ENCODE assay signal across 20 cellular contexts in genomic region chr17:42096360-42097111, GRCh38. TPM values are rescaled to one million over a fixed set of nuclear protein-coding genes. Genes with fewer than 3 reads are reported as not detected.
DNase-seq lines count a peak whose midpoint lies in the region; ATAC-seq, FAIRE-seq and TF ChIP-seq lines count a peak whose summit lies in the region.
"Had no signal": no experiment of that assay in that cellular context is flagged by ENCODE, and none has a peak within 500 bp of the region (broad histone marks: within the 10 kb centered on the region; RNA-seq: fewer than 3 reads in every experiment).

No MANE protein-coding gene starts in this region.

- TF ChIP-seq RAD21 in HepG2 (CRISPR knock-in tag; IDR thresholded peaks at IDR 0.05): no peak

- H3K27me3 ChIP-seq in WERI-Rb-1 (ENCODE audit: insufficient read depth, low read depth, severe bottlenecking): peaks cover 4% of the 10 kb centered on the region
- H3K27me3 ChIP-seq in HepG2 (ENCODE audit: control insufficient read depth in 1 of 2, insufficient read depth in 2 of 2, low read length in 2 of 2): peaks cover 6 to 48% of the 10 kb centered on the region in 2 experiments; a peak in 4 of 5 replicates
- peaks cover 20% of the 10 kb centered on the region for H3K27me3 ChIP-seq in H7 (ENCODE audit: control insufficient read depth, insufficient read depth, low read length)
- H3K27me3 ChIP-seq: MG63 had no signal

- no TSS peak for BruUV-seq in HepG2 (replicated peaks; lab: Mats Ljungman, UMichigan)

- POLR2A ChIA-PET in HEK293 (lab: Yijun Ruan, JAX): interaction anchor here (0.6 to 1.0 kb wide), 3 partner anchors 69 to 405 kb away, joined by 3 to 8 read pairs (median 5); no protein-coding TSS in a partner anchor
- POLR2A ChIA-PET in HepG2 (lab: Yijun Ruan, JAX): interaction anchor here (1.3 to 2.2 kb wide), 3 partner anchors 16 to 137 kb away, joined by 3 to 7 read pairs (median 4); partner anchors contain the start of gene DHX58

- H3K4me2 ChIP-seq in HepG2 (ENCODE audit: low read depth, low read length): peak overlapping the region; percentile 65

- H3K79me2 ChIP-seq in HepG2 (ENCODE audit: insufficient read depth, low read length): no peaks in the 10 kb centered on the region

- intact Hi-C loops in HepG2 (cut with micrococcal nuclease; ENCODE audit: unreplicated experiment): no loop called here

- no peaks in the 10 kb centered on the region for H4K20me1 ChIP-seq in HepG2 (ENCODE audit: insufficient read depth, low read length)

- H3K27ac ChIP-seq in HEK293 (ENCODE audit: extremely low read depth, low read depth, low read length): no peak overlapping the region
- H3K27ac ChIP-seq in WERI-Rb-1: no peak overlapping the region
- H3K27ac ChIP-seq in HepG2 (ENCODE audit: extremely low read length, insufficient read depth, low read length): no peak overlapping the region
- H3K27ac ChIP-seq: RWPE1 had no signal

- H3K9ac ChIP-seq in HepG2 (ENCODE audit: insufficient read depth, low read depth, low read length): no peak overlapping the region

- ATAC-seq in HepG2 (peak; percentile 12; the same call in 2 of the 3 replicates), HG02938 (IDR thresholded peaks at IDR 0.05; ENCODE audit: unreplicated experiment) (no peak)
- ATAC-seq: GM12878 had no signal

- DNase-seq in WERI-Rb-1 (no peak), HepG2 (ENCODE audit: low spot score) (no peak), NAMALWA (ENCODE audit: low spot score) (no peak), NCI-H446 (lab: John Stamatoyannopoulos, UW) (no peak), H7 (no peak)
- DNase-seq: Calu3; CD4-positive, alpha-beta memory T cell; DMS53; H9; MG63; NCI-H1105; NCI-H1694 treated with DMSO at 0.1 percent for 48 hours; NCI-H2107; NCI-H345; T-helper 2 cell had no signal

- no peaks in the 10 kb centered on the region for H3K9me3 ChIP-seq in HEK293 (ENCODE audit: control insufficient read depth, insufficient read depth, low read depth, low read length)
- H3K9me3 ChIP-seq in WERI-Rb-1 (ENCODE audit: severe bottlenecking): no peaks in the 10 kb centered on the region
- H3K9me3 ChIP-seq in HepG2 (ENCODE audit: low read length): no peaks in the 10 kb centered on the region
- H3K9me3 ChIP-seq: MG63 had no signal

- H3K4me1 ChIP-seq in HEK293 (ENCODE audit: control insufficient read depth, insufficient read depth, low read length) (no peaks in the 10 kb centered on the region; the same call in 1 of the 2 replicates), HepG2 (ENCODE audit: insufficient read depth, low read length) (peaks cover 71% of the 10 kb centered on the region)

- no peak for TF ChIP-seq POLR2A in HepG2 (IDR thresholded peaks at IDR 0.05; ENCODE audit: insufficient read depth in 1 of 2, low read depth in 2 of 2, low read length in 2 of 2)

- no peak for FAIRE-seq in HepG2 (lab: Jason Lieb, UNC)
- FAIRE-seq: GM12878, GM18507 had no signal

- no peak overlapping the region for H2AFZ ChIP-seq in HepG2 (ENCODE audit: low read length)

- TF ChIP-seq EP300 in HepG2 (IDR thresholded peaks at IDR 0.05; ENCODE audit: low read depth in 2 of 2, low read length in 2 of 2): no peak
- no peak for TF ChIP-seq EP300 in HepG2 (CRISPR knock-in tag; IDR thresholded peaks at IDR 0.05; ENCODE audit: borderline replicate concordance)

- WGBS in HepG2 (ENCODE audit: low lambda C conversion rate): 8% methylated on average over 8 of the region's 8 CpGs

- TF ChIP-seq CTCF in HEK293 (tag by site-specific recombination; IDR thresholded peaks at IDR 0.05) (no peak), WERI-Rb-1 (IDR thresholded peaks at IDR 0.05; ENCODE audit: low read depth, low read length) (peak; percentile 24; the same call in 1 of the 2 replicates), HepG2 (CRISPR knock-in tag; IDR thresholded peaks at IDR 0.05) (peak; percentile 25; the same call in 1 of the 2 replicates)

- H3K4me3 ChIP-seq in HEK293 (ENCODE audit: low read depth, low read length) (no peak overlapping the region), WERI-Rb-1 (ENCODE audit: low read depth, low read length) (no peak overlapping the region), HepG2 (replicated peaks in 1 of 3; ENCODE audit: insufficient read depth in 1 of 3, low read depth in 2 of 3, low read length in 3 of 3) (no peak overlapping the region; a peak in 1 of 6 replicates), H7 (ENCODE audit: insufficient read depth, low read depth, low read length) (no peak overlapping the region)
- H3K4me3 ChIP-seq: GM12878, MG63 had no signal

- in situ Hi-C loops in HepG2 (cut with HindIII; ENCODE audit: extremely low pct_ligation_motif_present, low pct_unique_long_range_greater_than_20kb): no loop called here

- CTCF ChIA-PET in HEK293 (lab: Yijun Ruan, JAX): interaction anchor here (0.6 to 12.3 kb wide), 8 partner anchors 30 to 132 kb away, joined by 4 to 132 read pairs (median 6); partner anchors contain the start of gene NKIRAS2
- CTCF ChIA-PET in HepG2 (lab: Yijun Ruan, JAX; ENCODE audit: low intra/inter-chr PET ratio, low total read pairs): no interaction called here

- H3K36me3 ChIP-seq in HEK293 (ENCODE audit: control insufficient read depth in 2 of 2, insufficient read depth in 1 of 2, low read length in 2 of 2) (no peaks in the 10 kb centered on the region), WERI-Rb-1 (no peaks in the 10 kb centered on the region), HepG2 (replicated peaks in 1 of 2; ENCODE audit: control insufficient read depth in 1 of 2, insufficient read depth in 2 of 2, low read length in 2 of 2) (no peaks in the 10 kb centered on the region), H7 (replicated peaks; ENCODE audit: control insufficient read depth, insufficient read depth, low read length) (no peaks in the 10 kb centered on the region)
- H3K36me3 ChIP-seq: MG63 had no signal

RNA-seq across cellular contexts. Expression of gene ZNF385C, which starts 1.7 kb away (rescaled TPM):
- total RNA-seq in HepG2 (2016; rRNA removed; fragmentation: Illumina TruSeq; extraction: Trizol): 2.3 TPM in 2 replicates
- 0.40 and 0.71 TPM in 2 replicates for total RNA-seq in HepG2 (2016; cell fraction: cytosol; rRNA removed; fragmentation: Illumina TruSeq; extraction: Trizol; ENCODE audit: low read depth)
- total RNA-seq in HepG2 (2016; cell fraction: insoluble cytoplasmic fraction; rRNA removed; fragmentation: Illumina TruSeq; extraction: Trizol): 1.8 and 2.2 TPM in 2 replicates
- total RNA-seq in HepG2 (2016; cell fraction: membrane; rRNA removed; fragmentation: Illumina TruSeq; extraction: Trizol): 1.9 and 2.0 TPM in 2 replicates
- 0.97 and 1.3 TPM in 2 replicates for total RNA-seq in HepG2 (2016; cell fraction: nucleus; rRNA removed; fragmentation: Illumina TruSeq; extraction: Trizol)
- polyA plus RNA-seq in HepG2 (2011; rRNA removed): 5.8 and 6.1 TPM in 2 replicates
- polyA plus RNA-seq in HepG2 (2011; cell fraction: cytosol; rRNA removed): 5.6 and 6.2 TPM in 2 replicates
- 5.3 and 5.6 TPM in 2 replicates for polyA plus RNA-seq in HepG2 (2011; cell fraction: nucleus; rRNA removed)
- polyA plus RNA-seq in HepG2 (2012): 1.7 and 2.5 TPM in 2 replicates
- 1.2 and 1.3 TPM in 2 replicates for polyA plus RNA-seq in HepG2 (2016; cell fraction: cytosol; fragmentation: Illumina TruSeq; extraction: Trizol; ENCODE audit: low read depth)
- 5.4 TPM in 2 replicates for polyA plus RNA-seq in HepG2 (2016; cell fraction: insoluble cytoplasmic fraction; fragmentation: Illumina TruSeq; extraction: Trizol; ENCODE audit: low read depth)
- polyA plus RNA-seq in HepG2 (2016; cell fraction: membrane; fragmentation: Illumina TruSeq; extraction: Trizol; ENCODE audit: low read depth): 3.7 and 3.8 TPM in 2 replicates
- 4.1 and 4.5 TPM in 2 replicates for polyA plus RNA-seq in HepG2 (2016; cell fraction: nucleus; fragmentation: Illumina TruSeq; extraction: Trizol; ENCODE audit: insufficient read depth, low read depth)
- 0.35 and 3.6 TPM in 2 replicates for polyA minus RNA-seq in HepG2 (2011; rRNA and poly(A)+ RNA removed; ENCODE audit: low replicate concordance)
- 1.4 and 2.5 TPM in 2 replicates for polyA minus RNA-seq in HepG2 (2011; cell fraction: cytosol; rRNA and poly(A)+ RNA removed)
- polyA minus RNA-seq in HepG2 (2011; cell fraction: nucleus; rRNA and poly(A)+ RNA removed): 0.52 and 0.99 TPM in 2 replicates
- total RNA-seq in H7 (2014; rRNA removed; shearing (Covaris generic)): 2.7 and 3.8 TPM in 2 replicates
- total RNA-seq: GM12878 had no signal
- polyA plus RNA-seq: CD4-positive, alpha-beta memory T cell had no signal

RNA-seq across cellular contexts. Expression of gene DHX58, which starts 16.0 kb away (rescaled TPM):
- 3.9 and 6.7 TPM in 2 replicates for total RNA-seq in HepG2 (2016; rRNA removed; fragmentation: Illumina TruSeq; extraction: Trizol)
- 1.6 TPM in 2 replicates for total RNA-seq in HepG2 (2016; cell fraction: cytosol; rRNA removed; fragmentation: Illumina TruSeq; extraction: Trizol; ENCODE audit: low read depth)
- total RNA-seq in HepG2 (2016; cell fraction: insoluble cytoplasmic fraction; rRNA removed; fragmentation: Illumina TruSeq; extraction: Trizol): 4.7 and 7.5 TPM in 2 replicates
- total RNA-seq in HepG2 (2016; cell fraction: membrane; rRNA removed; fragmentation: Illumina TruSeq; extraction: Trizol): 2.1 and 3.5 TPM in 2 replicates
- 6.4 and 10.0 TPM in 2 replicates for total RNA-seq in HepG2 (2016; cell fraction: nucleus; rRNA removed; fragmentation: Illumina TruSeq; extraction: Trizol)
- 7.8 and 13.5 TPM in 2 replicates for polyA plus RNA-seq in HepG2 (2011; rRNA removed)
- 5.7 TPM in 2 replicates for polyA plus RNA-seq in HepG2 (2011; cell fraction: cytosol; rRNA removed)
- 29.5 and 34.5 TPM in 2 replicates for polyA plus RNA-seq in HepG2 (2011; cell fraction: nucleus; rRNA removed)
- polyA plus RNA-seq in HepG2 (2012): 4.3 and 5.5 TPM in 2 replicates
- polyA plus RNA-seq in HepG2 (2016; cell fraction: cytosol; fragmentation: Illumina TruSeq; extraction: Trizol; ENCODE audit: low read depth): 0.87 and 1.1 TPM in 2 replicates
- 3.0 and 5.2 TPM in 2 replicates for polyA plus RNA-seq in HepG2 (2016; cell fraction: insoluble cytoplasmic fraction; fragmentation: Illumina TruSeq; extraction: Trizol; ENCODE audit: low read depth)
- 1.7 and 1.9 TPM in 2 replicates for polyA plus RNA-seq in HepG2 (2016; cell fraction: membrane; fragmentation: Illumina TruSeq; extraction: Trizol; ENCODE audit: low read depth)
- 16.3 and 17.6 TPM in 2 replicates for polyA plus RNA-seq in HepG2 (2016; cell fraction: nucleus; fragmentation: Illumina TruSeq; extraction: Trizol; ENCODE audit: insufficient read depth, low read depth)
- polyA minus RNA-seq in HepG2 (2011; rRNA and poly(A)+ RNA removed; ENCODE audit: low replicate concordance): 0.58 and 15.8 TPM in 2 replicates
- 1.7 and 2.0 TPM in 2 replicates for polyA minus RNA-seq in HepG2 (2011; cell fraction: cytosol; rRNA and poly(A)+ RNA removed)
- 6.4 and 9.6 TPM in 2 replicates for polyA minus RNA-seq in HepG2 (2011; cell fraction: nucleus; rRNA and poly(A)+ RNA removed)
- total RNA-seq in H7 (2014; rRNA removed; shearing (Covaris generic)): 1.2 and 5.6 TPM in 2 replicates

RNA-seq across cellular contexts. Expression of gene KAT2A, which starts 24.6 kb away (rescaled TPM):
- 20.2 and 29.1 TPM in 2 replicates for total RNA-seq in HepG2 (2016; rRNA removed; fragmentation: Illumina TruSeq; extraction: Trizol)
- 4.7 and 4.9 TPM in 2 replicates for total RNA-seq in HepG2 (2016; cell fraction: cytosol; rRNA removed; fragmentation: Illumina TruSeq; extraction: Trizol; ENCODE audit: low read depth)
- total RNA-seq in HepG2 (2016; cell fraction: insoluble cytoplasmic fraction; rRNA removed; fragmentation: Illumina TruSeq; extraction: Trizol): 16.6 and 30.9 TPM in 2 replicates
- total RNA-seq in HepG2 (2016; cell fraction: membrane; rRNA removed; fragmentation: Illumina TruSeq; extraction: Trizol): 7.0 and 9.1 TPM in 2 replicates
- 51.9 and 59.6 TPM in 2 replicates for total RNA-seq in HepG2 (2016; cell fraction: nucleus; rRNA removed; fragmentation: Illumina TruSeq; extraction: Trizol)
- polyA plus RNA-seq in HepG2 (2011; rRNA removed): 90.4 and 126 TPM in 2 replicates
- polyA plus RNA-seq in HepG2 (2011; cell fraction: cytosol; rRNA removed): 13.5 and 18.5 TPM in 2 replicates
- polyA plus RNA-seq in HepG2 (2011; cell fraction: nucleus; rRNA removed): 978 and 1,153 TPM in 2 replicates
- polyA plus RNA-seq in HepG2 (2012): 38.7 and 62.0 TPM in 2 replicates
- polyA plus RNA-seq in HepG2 (2016; cell fraction: cytosol; fragmentation: Illumina TruSeq; extraction: Trizol; ENCODE audit: low read depth): 3.5 and 4.1 TPM in 2 replicates
- polyA plus RNA-seq in HepG2 (2016; cell fraction: insoluble cytoplasmic fraction; fragmentation: Illumina TruSeq; extraction: Trizol; ENCODE audit: low read depth): 24.7 and 33.4 TPM in 2 replicates
- polyA plus RNA-seq in HepG2 (2016; cell fraction: membrane; fragmentation: Illumina TruSeq; extraction: Trizol; ENCODE audit: low read depth): 7.9 and 9.2 TPM in 2 replicates
- 347 and 353 TPM in 2 replicates for polyA plus RNA-seq in HepG2 (2016; cell fraction: nucleus; fragmentation: Illumina TruSeq; extraction: Trizol; ENCODE audit: insufficient read depth, low read depth)
- 33.5 and 71.7 TPM in 2 replicates for polyA minus RNA-seq in HepG2 (2011; rRNA and poly(A)+ RNA removed; ENCODE audit: low replicate concordance)
- 7.8 and 9.6 TPM in 2 replicates for polyA minus RNA-seq in HepG2 (2011; cell fraction: cytosol; rRNA and poly(A)+ RNA removed)
- 54.6 and 61.9 TPM in 2 replicates for polyA minus RNA-seq in HepG2 (2011; cell fraction: nucleus; rRNA and poly(A)+ RNA removed)
- 24.8 and 26.0 TPM in 2 replicates for total RNA-seq in H7 (2014; rRNA removed; shearing (Covaris generic))

RNA-seq across cellular contexts. Expression of gene HSPB9, which starts 26.1 kb away (rescaled TPM):
- total RNA-seq in HepG2 (2016; rRNA removed; fragmentation: Illumina TruSeq; extraction: Trizol): 0.13 and 0.24 TPM in 2 replicates
- not detected in 2 replicates for total RNA-seq in HepG2 (2016; cell fraction: cytosol; rRNA removed; fragmentation: Illumina TruSeq; extraction: Trizol; ENCODE audit: low read depth)
- total RNA-seq in HepG2 (2016; cell fraction: insoluble cytoplasmic fraction; rRNA removed; fragmentation: Illumina TruSeq; extraction: Trizol): 0.09 and 0.24 TPM in 2 replicates
- 0.14 and 0.19 TPM in 2 replicates for total RNA-seq in HepG2 (2016; cell fraction: membrane; rRNA removed; fragmentation: Illumina TruSeq; extraction: Trizol)
- 0.25 TPM in 1 of 2 replicates, not detected in the other for total RNA-seq in HepG2 (2016; cell fraction: nucleus; rRNA removed; fragmentation: Illumina TruSeq; extraction: Trizol)
- polyA plus RNA-seq in HepG2 (2011; rRNA removed): 0.05 and 0.31 TPM in 2 replicates
- polyA plus RNA-seq in HepG2 (2011; cell fraction: cytosol; rRNA removed): 0.07 and 0.10 TPM in 2 replicates
- 0.66 and 1.2 TPM in 2 replicates for polyA plus RNA-seq in HepG2 (2011; cell fraction: nucleus; rRNA removed)
- polyA plus RNA-seq in HepG2 (2012): 0.28 and 0.44 TPM in 2 replicates
- not detected in 2 replicates for polyA plus RNA-seq in HepG2 (2016; cell fraction: cytosol; fragmentation: Illumina TruSeq; extraction: Trizol; ENCODE audit: low read depth)
- not detected in 2 replicates for polyA plus RNA-seq in HepG2 (2016; cell fraction: insoluble cytoplasmic fraction; fragmentation: Illumina TruSeq; extraction: Trizol; ENCODE audit: low read depth)
- polyA plus RNA-seq in HepG2 (2016; cell fraction: membrane; fragmentation: Illumina TruSeq; extraction: Trizol; ENCODE audit: low read depth): 0.09 and 0.14 TPM in 2 replicates
- 0.55 and 0.56 TPM in 2 replicates for polyA plus RNA-seq in HepG2 (2016; cell fraction: nucleus; fragmentation: Illumina TruSeq; extraction: Trizol; ENCODE audit: insufficient read depth, low read depth)
- 0.22 TPM in 1 of 2 replicates, not detected in the other for polyA minus RNA-seq in HepG2 (2011; rRNA and poly(A)+ RNA removed; ENCODE audit: low replicate concordance)
- not detected in 2 replicates for polyA minus RNA-seq in HepG2 (2011; cell fraction: cytosol; rRNA and poly(A)+ RNA removed)
- not detected in 2 replicates for polyA minus RNA-seq in HepG2 (2011; cell fraction: nucleus; rRNA and poly(A)+ RNA removed)
- 0.10 and 0.22 TPM in 2 replicates for total RNA-seq in H7 (2014; rRNA removed; shearing (Covaris generic))
- total RNA-seq: CD4-positive, alpha-beta memory T cell; GM12878 had no signal
- polyA plus RNA-seq: CD4-positive, alpha-beta memory T cell had no signal

RNA-seq across cellular contexts. Expression of gene C17orf113, which starts 46.1 kb away (rescaled TPM):
- 0.83 and 1.1 TPM in 2 replicates for total RNA-seq in HepG2 (2016; rRNA removed; fragmentation: Illumina TruSeq; extraction: Trizol)
- 0.09 and 0.10 TPM in 2 replicates for total RNA-seq in HepG2 (2016; cell fraction: cytosol; rRNA removed; fragmentation: Illumina TruSeq; extraction: Trizol; ENCODE audit: low read depth)
- 0.67 and 0.91 TPM in 2 replicates for total RNA-seq in HepG2 (2016; cell fraction: insoluble cytoplasmic fraction; rRNA removed; fragmentation: Illumina TruSeq; extraction: Trizol)
- 0.28 and 0.34 TPM in 2 replicates for total RNA-seq in HepG2 (2016; cell fraction: membrane; rRNA removed; fragmentation: Illumina TruSeq; extraction: Trizol)
- 0.81 TPM in 2 replicates for total RNA-seq in HepG2 (2016; cell fraction: nucleus; rRNA removed; fragmentation: Illumina TruSeq; extraction: Trizol)
- polyA plus RNA-seq in HepG2 (2011; rRNA removed): 0.87 and 1.4 TPM in 2 replicates
- 0.77 and 0.94 TPM in 2 replicates for polyA plus RNA-seq in HepG2 (2011; cell fraction: cytosol; rRNA removed)
- polyA plus RNA-seq in HepG2 (2011; cell fraction: nucleus; rRNA removed): 1.7 and 2.6 TPM in 2 replicates
- polyA plus RNA-seq in HepG2 (2012): 0.81 and 0.91 TPM in 2 replicates
- 0.05 TPM in 1 of 2 replicates, not detected in the other for polyA plus RNA-seq in HepG2 (2016; cell fraction: cytosol; fragmentation: Illumina TruSeq; extraction: Trizol; ENCODE audit: low read depth)
- 0.34 and 0.68 TPM in 2 replicates for polyA plus RNA-seq in HepG2 (2016; cell fraction: insoluble cytoplasmic fraction; fragmentation: Illumina TruSeq; extraction: Trizol; ENCODE audit: low read depth)
- polyA plus RNA-seq in HepG2 (2016; cell fraction: membrane; fragmentation: Illumina TruSeq; extraction: Trizol; ENCODE audit: low read depth): 0.08 and 0.13 TPM in 2 replicates
- polyA plus RNA-seq in HepG2 (2016; cell fraction: nucleus; fragmentation: Illumina TruSeq; extraction: Trizol; ENCODE audit: insufficient read depth, low read depth): 1.6 and 1.7 TPM in 2 replicates
- 0.56 and 2.3 TPM in 2 replicates for polyA minus RNA-seq in HepG2 (2011; rRNA and poly(A)+ RNA removed; ENCODE audit: low replicate concordance)
- polyA minus RNA-seq in HepG2 (2011; cell fraction: cytosol; rRNA and poly(A)+ RNA removed): 0.79 and 0.89 TPM in 2 replicates
- 0.77 and 1.1 TPM in 2 replicates for polyA minus RNA-seq in HepG2 (2011; cell fraction: nucleus; rRNA and poly(A)+ RNA removed)
- total RNA-seq in H7 (2014; rRNA removed; shearing (Covaris generic)): 1.0 and 1.1 TPM in 2 replicates

Comparison
In these comparisons a context has a peak if more than half of its experiments do, and no peak if none do; other contexts are left out.
1. Of the 63 proteins assayed by ChIP-seq in both HepG2 and HEK293: peak only in HepG2: CTCF, PATZ1, ZNF362 and ZSCAN5A; only in HEK293: none; in both: none; in neither: 59.